ENCODE assay signal across 27 cellular contexts in genomic region chr5:139451176-139451575, GRCh38. TPM values are rescaled to one million over a fixed set of nuclear protein-coding genes. Genes with fewer than 3 reads are reported as not detected.
"Had no signal": no experiment of that assay in that cellular context is flagged by ENCODE, and none has a peak within 500 bp of the region (broad histone marks: within the 10 kb centered on the region; RNA-seq: fewer than 3 reads in every experiment).

No MANE protein-coding gene starts in this region.

- H3K27ac ChIP-seq: epithelial cell of prostate, esophagus muscularis mucosa, gastrocnemius medialis, heart right ventricle, neutrophil, right atrium auricular region, sigmoid colon, skin epidermis, stomach, thoracic aorta, uterus had no signal

- ATAC-seq: effector memory CD8-positive, alpha-beta T cell; gastrocnemius medialis; stimulated activated naive B cell treated with anti-CD40 and anti-IgM and Interleukin-4, amounts not matched to agents 10 μg/mL and 1 μg/mL and 100 μg/mL, for 72 hours had no signal

- H3K4me3 Mint-ChIP-seq: dendritic cell treated with granulocyte-macrophage colony-stimulating factor and Interleukin-4, amounts not matched to agents 40 ng/mL and 50 ng/mL, for 4 days; effector memory CD8-positive, alpha-beta T cell; naive thymus-derived CD4-positive, alpha-beta T cell; nephron progenitor cell; stimulated activated naive B cell treated with anti-CD40 and anti-IgM and Interleukin-4, amounts not matched to agents 10 μg/mL and 1 μg/mL and 100 μg/mL, for 72 hours; type B pancreatic cell had no signal

- H3K4me3 ChIP-seq: esophagus muscularis mucosa, gastrocnemius medialis, heart right ventricle, right atrium auricular region, sigmoid colon, skin epidermis, stomach, thoracic aorta, uterus had no signal

- H3K27me3 ChIP-seq: esophagus muscularis mucosa, gastrocnemius medialis, heart right ventricle, neutrophil, right atrium auricular region, sigmoid colon, stomach, uterus had no signal

- DNase-seq: effector memory CD8-positive, alpha-beta T cell; gastrocnemius medialis; heart right ventricle; hypothalamus; kidney glomerular epithelial cell; mesendoderm; nephron progenitor cell; posterior cingulate gyrus; sigmoid colon; stimulated activated CD4-positive, alpha-beta T cell treated with anti-CD3 and anti-CD28 coated beads, Interleukin-2, amount 100 ng/mL, for 24 hours; stimulated activated CD4-positive, alpha-beta T cell treated with anti-CD3 and anti-CD28 coated beads, Interleukin-4, amount 100 ng/mL, for 4 hours; stimulated activated naive B cell treated with anti-CD40 and anti-IgM and Interleukin-4, amounts not matched to agents 10 μg/mL and 1 μg/mL and 100 μg/mL, for 72 hours; stomach; substantia nigra; uterus had no signal

- H3K36me3 Mint-ChIP-seq: type B pancreatic cell had no signal

- H3K27me3 Mint-ChIP-seq: dendritic cell treated with granulocyte-macrophage colony-stimulating factor and Interleukin-4, amounts not matched to agents 40 ng/mL and 50 ng/mL, for 4 days; effector memory CD8-positive, alpha-beta T cell; naive thymus-derived CD4-positive, alpha-beta T cell; stimulated activated naive B cell treated with anti-CD40 and anti-IgM and Interleukin-4, amounts not matched to agents 10 μg/mL and 1 μg/mL and 100 μg/mL, for 72 hours had no signal

- H3K27ac Mint-ChIP-seq: dendritic cell treated with granulocyte-macrophage colony-stimulating factor and Interleukin-4, amounts not matched to agents 40 ng/mL and 50 ng/mL, for 4 days; effector memory CD8-positive, alpha-beta T cell; naive thymus-derived CD4-positive, alpha-beta T cell; nephron progenitor cell; stimulated activated naive B cell treated with anti-CD40 and anti-IgM and Interleukin-4, amounts not matched to agents 10 μg/mL and 1 μg/mL and 100 μg/mL, for 72 hours; type B pancreatic cell had no signal

- H3K9me3 ChIP-seq: esophagus muscularis mucosa, gastrocnemius medialis, heart right ventricle, neutrophil, right atrium auricular region, sigmoid colon, stomach, thoracic aorta, uterus had no signal

- H3K4me1 ChIP-seq: esophagus muscularis mucosa, gastrocnemius medialis, sigmoid colon, stomach, uterus had no signal

- H3K9me3 Mint-ChIP-seq: dendritic cell treated with granulocyte-macrophage colony-stimulating factor and Interleukin-4, amounts not matched to agents 40 ng/mL and 50 ng/mL, for 4 days; effector memory CD8-positive, alpha-beta T cell; naive thymus-derived CD4-positive, alpha-beta T cell; nephron progenitor cell; type B pancreatic cell had no signal

- H3K36me3 ChIP-seq: gastrocnemius medialis, neutrophil, sigmoid colon, stomach, thoracic aorta, uterus had no signal

RNA-seq across cellular contexts. Expression of gene ECSCR, which starts 11.4 kb away (rescaled TPM):
- total RNA-seq: fibroblast of villous mesenchyme, mononuclear cell, osteocyte had no signal

RNA-seq across cellular contexts. Expression of gene SMIM33, which starts 19.6 kb away (rescaled TPM):
- total RNA-seq: esophagus muscularis mucosa, fibroblast of villous mesenchyme, gastrocnemius medialis, heart right ventricle, mononuclear cell, osteocyte, right atrium auricular region, sigmoid colon, thoracic aorta, uterus had no signal
